Comparison of ENCODE assay signal across 12 cellular contexts in genomic region chr5:33994845-33995244, GRCh38. TPM values are rescaled to one million over a fixed set of nuclear protein-coding genes. Genes with fewer than 3 reads are reported as not detected.
A peak's percentile ranks its signal among the peaks of the same experiment; 100 is the strongest.
DNase-seq lines count a peak whose midpoint lies in the region; ATAC-seq lines count a peak whose summit lies in the region.
"Had no signal": no experiment of that assay in that cellular context is flagged by ENCODE, and none has a peak within 500 bp of the region (broad histone marks: within the 10 kb centered on the region; RNA-seq: fewer than 3 reads in every experiment).

No MANE protein-coding gene starts in this region.

- no peaks in the 10 kb centered on the region for H3K9me3 Mint-ChIP-seq in activated naive CD8-positive, alpha-beta T cell treated with anti-CD3 and anti-CD28 coated beads for 36 hours

- H3K36me3 Mint-ChIP-seq in activated naive CD8-positive, alpha-beta T cell treated with anti-CD3 and anti-CD28 coated beads for 36 hours, result no peaks in the 10 kb centered on the region

- ATAC-seq in HG03442 (IDR thresholded peaks at IDR 0.05; ENCODE audit: unreplicated experiment) (peak; percentile 48), GM19351 (IDR thresholded peaks at IDR 0.05; ENCODE audit: unreplicated experiment) (no peak), HG02763 (IDR thresholded peaks at IDR 0.05; ENCODE audit: unreplicated experiment) (no peak), HG03039 (IDR thresholded peaks at IDR 0.05; ENCODE audit: unreplicated experiment) (no peak)

- DNase-seq in GM03348 (ENCODE audit: low spot score) (peak; percentile 80), iris pigment epithelial cell (ENCODE audit: low read depth) (peak; percentile 37)
- no peak for DNase-seq in activated naive CD8-positive, alpha-beta T cell treated with anti-CD3 and anti-CD28 coated beads for 36 hours
- DNase-seq in stimulated activated CD8-positive, alpha-beta memory T cell treated with anti-CD3 and anti-CD28 coated beads, Interleukin-4, amount 100 ng/mL, for 48 hours, result no peak
- DNase-seq: effector CD4-positive, alpha-beta T cell had no signal

- no peak overlapping the region for H3K4me3 Mint-ChIP-seq in activated naive CD8-positive, alpha-beta T cell treated with anti-CD3 and anti-CD28 coated beads for 36 hours

- peaks cover 9% of the 10 kb centered on the region for H3K4me1 Mint-ChIP-seq in activated naive CD8-positive, alpha-beta T cell treated with anti-CD3 and anti-CD28 coated beads for 36 hours

- H3K27me3 Mint-ChIP-seq in activated naive CD8-positive, alpha-beta T cell treated with anti-CD3 and anti-CD28 coated beads for 36 hours, result no peaks in the 10 kb centered on the region

- H3K27ac Mint-ChIP-seq in activated naive CD8-positive, alpha-beta T cell treated with anti-CD3 and anti-CD28 coated beads for 36 hours, result peak overlapping the region; percentile 48

RNA-seq across cellular contexts. Expression of gene SLC45A2, which starts 10.4 kb away (rescaled TPM):
- total RNA-seq in activated naive CD8-positive, alpha-beta T cell treated with anti-CD3 and anti-CD28 coated beads for 36 hours, result not detected
- total RNA-seq: NCI-H460; T-helper 1 cell treated with Interleukin-12 subunit alpha and Interleukin-12 subunit beta and Interleukin-4 antibody, amounts not matched to agents 30 ng/mL and 1 ng/mL, for 36 hours; urinary bladder had no signal

RNA-seq across cellular contexts. Expression of gene AMACR, which starts 13.0 kb away (rescaled TPM):
- total RNA-seq in activated naive CD8-positive, alpha-beta T cell treated with anti-CD3 and anti-CD28 coated beads for 36 hours, result 10 to 100 TPM in 1 of 2 experiments, 1 to 10 TPM in 1; 9.7 to 10.5 TPM

RNA-seq across cellular contexts. Expression of gene C1QTNF3, which starts 48.2 kb away (rescaled TPM):
- total RNA-seq in activated naive CD8-positive, alpha-beta T cell treated with anti-CD3 and anti-CD28 coated beads for 36 hours, result 1 to 10 TPM; 1.5 to 1.8 TPM

RNA-seq across cellular contexts. Expression of gene RXFP3, which starts 58.7 kb away (rescaled TPM):
- total RNA-seq in activated naive CD8-positive, alpha-beta T cell treated with anti-CD3 and anti-CD28 coated beads for 36 hours, result not detected
- total RNA-seq: NCI-H460; T-helper 1 cell treated with Interleukin-12 subunit alpha and Interleukin-12 subunit beta and Interleukin-4 antibody, amounts not matched to agents 30 ng/mL and 1 ng/mL, for 36 hours; urinary bladder had no signal

Comparison
In these comparisons a context has a peak if more than half of its experiments do, and no peak if none do; other contexts are left out.
1. DNase-seq: peak in GM03348 (single experiment) and iris pigment epithelial cell (single experiment); none in activated naive CD8-positive, alpha-beta T cell treated with anti-CD3 and anti-CD28 coated beads for 36 hours (single experiment) and stimulated activated CD8-positive, alpha-beta memory T cell treated with anti-CD3 and anti-CD28 coated beads, Interleukin-4, amount 100 ng/mL, for 48 hours (single experiment).